ENCODE assay signal across 8 cellular contexts in the genomic region with DNA sequence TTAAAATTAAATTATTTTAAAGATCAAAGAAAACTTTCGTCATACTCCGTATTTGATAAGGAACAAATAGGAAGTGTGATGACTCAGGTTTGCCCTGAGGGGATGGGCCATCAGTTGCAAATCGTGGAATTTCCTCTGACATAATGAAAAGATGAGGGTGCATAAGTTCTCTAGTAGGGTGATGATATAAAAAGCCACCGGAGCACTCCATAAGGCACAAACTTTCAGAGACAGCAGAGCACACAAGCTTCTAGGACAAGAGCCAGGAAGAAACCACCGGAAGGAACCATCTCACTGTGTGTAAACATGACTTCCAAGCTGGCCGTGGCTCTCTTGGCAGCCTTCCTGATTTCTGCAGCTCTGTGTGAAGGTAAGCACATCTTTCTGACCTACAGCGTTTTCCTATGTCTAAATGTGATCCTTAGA. TPM values are rescaled to one million over a fixed set of nuclear protein-coding genes. Genes with fewer than 3 reads are reported as not detected.
DNase-seq lines count a peak whose midpoint lies in the region; ATAC-seq, FAIRE-seq and TF ChIP-seq lines count a peak whose summit lies in the region.

Gene CXCL8 (plus strand): TSS at position 217 of the 426 bp plus-strand sequence. CDS start 90 bp downstream, at position 307.

- H3K9me3 ChIP-seq in small intestine (ENCODE audit: control insufficient read depth, low read depth): no peaks in the 10 kb centered on the region

- intact Hi-C loops in Right ventricle myocardium inferior (cut with DNase I): no loop called here

- H3K4me1 ChIP-seq in small intestine (ENCODE audit: control insufficient read depth in 2 of 2, insufficient read depth in 1 of 2, low read depth in 1 of 2, low read length in 1 of 2): peaks cover 0 to 3% of the 10 kb centered on the region in 2 donors

- H3K4me3 ChIP-seq in small intestine (ENCODE audit: low read depth in 1 of 2, low read length in 2 of 2): no peak within 1 kb of the TSS

- H3K27me3 ChIP-seq in small intestine (ENCODE audit: control insufficient read depth in 2 of 2, insufficient read depth in 2 of 2, low read length in 2 of 2): no peaks in the 10 kb centered on the region

- ATAC-seq in Right ventricle myocardium inferior (peak; percentile 81), GM18517 (IDR thresholded peaks at IDR 0.05; ENCODE audit: unreplicated experiment) (no peak)

- no peaks in the 10 kb centered on the region for H3K36me3 ChIP-seq in small intestine (ENCODE audit: control insufficient read depth in 2 of 2, insufficient read depth in 2 of 2, low read length in 2 of 2)

- 2 to 11% (median 6%) methylated on average over 7 of the region's 7 CpGs for WGBS in small intestine, 3 donors

- no peak for DNase-seq in GM18507 (ENCODE audit: extremely low spot score, insufficient read length, low read depth)
- peak; percentile 98 for DNase-seq in M059J (ENCODE audit: low read depth)
- peak; percentile 15 for DNase-seq in T1000 (lab: John Stamatoyannopoulos, UW)
- peak; percentile 70 for DNase-seq in Right ventricle myocardium inferior (ENCODE audit: missing footprints)
- peak; percentile 35 for DNase-seq in small intestine
- no peak for DNase-seq in activated CD4-positive, alpha-beta T cell treated with anti-CD3 and anti-CD28 coated beads, Interleukin-2, amount 50 U/mL, for 4 hours
- no peak for DNase-seq in GM10266 (ENCODE audit: extremely low spot score)

- FAIRE-seq in GM18507 (lab: Jason Lieb, UNC) (peak; percentile 44), small intestine (lab: Jason Lieb, UNC) (no peak)

- peak within 1 kb of the TSS in 1 of 2 donors; percentile 66 for H3K27ac ChIP-seq in small intestine (ENCODE audit: low read depth in 1 of 2, low read length in 1 of 2)

- no peak for TF ChIP-seq CTCF in GM10266 (IDR thresholded peaks at IDR 0.05; ENCODE audit: control insufficient read depth, insufficient read depth, low read depth, missing control alignments)

RNA-seq across cellular contexts. Expression of gene CXCL8, which starts in this region (rescaled TPM):
- total RNA-seq in M059J (2014; rRNA removed; shearing (Covaris generic)): 33.1 and 33.9 TPM in 2 replicates
- not detected for total RNA-seq in Right ventricle myocardium inferior
- polyA plus RNA-seq in small intestine: 1 to 10 TPM; 2.2 to 8.6 (median 2.4) TPM

Comparison
In these comparisons a context has a peak if more than half of its experiments do, and no peak if none do; other contexts are left out.
1. RNA of gene CXCL8 (total RNA-seq): 33.1 to 33.9 TPM in M059J; not detected in Right ventricle myocardium inferior (single experiment); every median in the first group is over 10 times any median in the second.
2. Peak in DNase-seq and ATAC-seq in Right ventricle myocardium inferior; RNA of the gene not detected or under 1 TPM.
3. DNase-seq: peak in M059J (single experiment), T1000 (single experiment) and small intestine (single experiment); none in GM18507 (single experiment), activated CD4-positive, alpha-beta T cell treated with anti-CD3 and anti-CD28 coated beads, Interleukin-2, amount 50 U/mL, for 4 hours (0 of 2) and GM10266 (single experiment).